ENCODE assay signal across 12 cellular contexts in genomic region chr12:51240971-51241370, GRCh38. TPM values are rescaled to one million over a fixed set of nuclear protein-coding genes. Genes with fewer than 3 reads are reported as not detected.
DNase-seq lines count a peak whose midpoint lies in the region; ATAC-seq and TF ChIP-seq lines count a peak whose summit lies in the region.
"Had no signal": no experiment of that assay in that cellular context is flagged by ENCODE, and none has a peak within 500 bp of the region (broad histone marks: within the 10 kb centered on the region; RNA-seq: fewer than 3 reads in every experiment).

No MANE protein-coding gene starts in this region.

- H3K4me3 Mint-ChIP-seq in activated CD8-positive, alpha-beta memory T cell treated with anti-CD3 and anti-CD28 coated beads, Interleukin-2, amount 10 ng/mL, durations not matched to agents 7 days and 5 days = peak overlapping the region; percentile 91
- H3K4me3 Mint-ChIP-seq in activated CD8-positive, alpha-beta T cell treated with anti-CD3 and anti-CD28 coated beads for 36 hours = peak overlapping the region; percentile 95

- peak overlapping the region in 6 of 8 donors; percentile 26 to 100 (median 79) for H3K27ac ChIP-seq in spleen
- H3K27ac ChIP-seq: pancreas had no signal

- POLR2A ChIA-PET in activated CD8-positive, alpha-beta T cell treated with anti-CD3 and anti-CD28 coated beads for 36 hours (lab: Charles Lee) = interaction anchor here (0.7 to 4.2 kb wide), 6 partner anchors 8 to 216 kb away, joined by 3 to 24 read pairs (median 4); partner anchors contain the start of genes POU6F1 and SLC11A2

- peaks cover 40% of the 10 kb centered on the region for H3K36me3 Mint-ChIP-seq in activated CD8-positive, alpha-beta memory T cell treated with anti-CD3 and anti-CD28 coated beads, Interleukin-2, amount 10 ng/mL, durations not matched to agents 7 days and 5 days
- H3K36me3 Mint-ChIP-seq in activated CD8-positive, alpha-beta T cell treated with anti-CD3 and anti-CD28 coated beads for 36 hours (ENCODE audit: low read depth) = peaks cover 49% of the 10 kb centered on the region

- TF ChIP-seq CTCF in activated CD8-positive, alpha-beta T cell treated with anti-CD3 and anti-CD28 coated beads for 36 hours (IDR thresholded peaks at IDR 0.05) = no peak
- TF ChIP-seq CTCF in fibroblast of mammary gland (conservative IDR thresholded peaks at IDR 0.05; ENCODE audit: control insufficient read depth, insufficient read depth, low read depth, low read length) = no peak
- TF ChIP-seq CTCF in spleen (IDR thresholded peaks at IDR 0.05 in 8 of 11, conservative IDR thresholded peaks at IDR 0.05 in 3 of 11) = no peak

- H3K4me3 ChIP-seq in fibroblast of mammary gland (ENCODE audit: control insufficient read depth, low read depth, low read length) = no peak overlapping the region
- peak overlapping the region in 2 of 8 donors; percentile 60 to 75 for H3K4me3 ChIP-seq in spleen

- no peak for TF ChIP-seq POLR2A in spleen (IDR thresholded peaks at IDR 0.05)

- H3K27me3 ChIP-seq in spleen (replicated peaks in 1 of 7) = no peaks in the 10 kb centered on the region
- H3K27me3 ChIP-seq: pancreas, vagina had no signal

- H3K9me3 Mint-ChIP-seq in activated CD8-positive, alpha-beta memory T cell treated with anti-CD3 and anti-CD28 coated beads, Interleukin-2, amount 10 ng/mL, durations not matched to agents 7 days and 5 days (ENCODE audit: low read depth) = no peaks in the 10 kb centered on the region
- H3K9me3 Mint-ChIP-seq in activated CD8-positive, alpha-beta T cell treated with anti-CD3 and anti-CD28 coated beads for 36 hours = no peaks in the 10 kb centered on the region

- H3K4me1 Mint-ChIP-seq in activated CD8-positive, alpha-beta memory T cell treated with anti-CD3 and anti-CD28 coated beads, Interleukin-2, amount 10 ng/mL, durations not matched to agents 7 days and 5 days = peaks cover 43% of the 10 kb centered on the region
- H3K4me1 Mint-ChIP-seq in activated CD8-positive, alpha-beta T cell treated with anti-CD3 and anti-CD28 coated beads for 36 hours (ENCODE audit: low read depth) = peaks cover 41% of the 10 kb centered on the region

- peaks cover 37 to 82% (median 65%) of the 10 kb centered on the region in 6 donors for H3K4me1 ChIP-seq in spleen

- intact Hi-C loops in activated CD8-positive, alpha-beta T cell treated with anti-CD3 and anti-CD28 coated beads for 36 hours (cut with micrococcal nuclease) = loop anchor here (5.0 kb wide), 1 partner anchor 149 kb away; no protein-coding TSS in a partner anchor
- intact Hi-C loops in spleen (cut with DNase I; ENCODE audit: low total_unique reads) = no loop called here

- ATAC-seq in activated CD8-positive, alpha-beta memory T cell treated with anti-CD3 and anti-CD28 coated beads, Interleukin-2, amount 10 ng/mL, durations not matched to agents 7 days and 5 days = no peak
- ATAC-seq in activated CD8-positive, alpha-beta T cell treated with anti-CD3 and anti-CD28 coated beads for 36 hours = no peak
- ATAC-seq in HG03097 (IDR thresholded peaks at IDR 0.05; ENCODE audit: low FRiP score, unreplicated experiment) = no peak
- ATAC-seq in HG02623 (IDR thresholded peaks at IDR 0.05; ENCODE audit: unreplicated experiment) = no peak
- ATAC-seq in GM21717 (IDR thresholded peaks at IDR 0.05; ENCODE audit: unreplicated experiment) = no peak
- ATAC-seq: K562, pancreas had no signal

- no peaks in the 10 kb centered on the region for H3K27me3 Mint-ChIP-seq in activated CD8-positive, alpha-beta memory T cell treated with anti-CD3 and anti-CD28 coated beads, Interleukin-2, amount 10 ng/mL, durations not matched to agents 7 days and 5 days
- no peaks in the 10 kb centered on the region for H3K27me3 Mint-ChIP-seq in activated CD8-positive, alpha-beta T cell treated with anti-CD3 and anti-CD28 coated beads for 36 hours

- 75 to 89% (median 80%) methylated on average over 2 of the region's 2 CpGs for WGBS in spleen, 5 donors

- no peak for DNase-seq in activated CD8-positive, alpha-beta memory T cell treated with anti-CD3 and anti-CD28 coated beads, Interleukin-2, amount 10 ng/mL, durations not matched to agents 7 days and 5 days
- no peak for DNase-seq in activated CD8-positive, alpha-beta memory T cell treated with anti-CD3 and anti-CD28 coated beads, Interleukin-2, amount 50 U/mL, for 4 hours
- DNase-seq in activated CD8-positive, alpha-beta T cell treated with anti-CD3 and anti-CD28 coated beads for 36 hours = no peak
- DNase-seq in fibroblast of mammary gland (ENCODE audit: low read depth) = peak; percentile 45
- DNase-seq in spleen = no peak
- DNase-seq: pancreas, SHP77 treated with DMSO at 0.1 percent for 48 hours had no signal

- peaks cover 3 to 63% (median 54%) of the 10 kb centered on the region in 6 donors for H3K36me3 ChIP-seq in spleen

- H3K27ac Mint-ChIP-seq in activated CD8-positive, alpha-beta memory T cell treated with anti-CD3 and anti-CD28 coated beads, Interleukin-2, amount 10 ng/mL, durations not matched to agents 7 days and 5 days = peak overlapping the region; percentile 37
- H3K27ac Mint-ChIP-seq in activated CD8-positive, alpha-beta T cell treated with anti-CD3 and anti-CD28 coated beads for 36 hours = peak overlapping the region; percentile 48

- H3K9me3 ChIP-seq in spleen = no peaks in the 10 kb centered on the region
- H3K9me3 ChIP-seq: pancreas, vagina had no signal

- CTCF ChIA-PET in activated CD8-positive, alpha-beta memory T cell treated with anti-CD3 and anti-CD28 coated beads, Interleukin-2, amount 10 ng/mL, durations not matched to agents 7 days and 5 days (lab: Charles Lee) = interaction anchor here (1.0 to 3.8 kb wide), 3 partner anchors 12 to 100 kb away, joined by 3 to 11 read pairs (median 6); no protein-coding TSS in a partner anchor
- CTCF ChIA-PET in activated CD8-positive, alpha-beta T cell treated with anti-CD3 and anti-CD28 coated beads for 36 hours (lab: Charles Lee) = interaction anchor here (0.9 to 1.9 kb wide), 7 partner anchors 8 to 159 kb away, joined by 3 to 15 read pairs (median 4); no protein-coding TSS in a partner anchor

RNA-seq across cellular contexts. Expression of gene DAZAP2, which starts 2.3 kb away (rescaled TPM):
- total RNA-seq in activated CD8-positive, alpha-beta memory T cell treated with anti-CD3 and anti-CD28 coated beads, Interleukin-2, amount 10 ng/mL, durations not matched to agents 7 days and 5 days = 100 to 1,000 TPM; 174 to 181 TPM
- 10 to 100 TPM; 91.7 to 98.3 TPM for total RNA-seq in activated CD8-positive, alpha-beta T cell treated with anti-CD3 and anti-CD28 coated beads for 36 hours
- total RNA-seq in spleen = 100 to 1,000 TPM; 237 to 493 (median 306) TPM
- polyA plus RNA-seq in spleen = 100 to 1,000 TPM; 181 to 329 (median 237) TPM

RNA-seq across cellular contexts. Expression of gene POU6F1, which starts 23.1 kb away (rescaled TPM):
- total RNA-seq in activated CD8-positive, alpha-beta memory T cell treated with anti-CD3 and anti-CD28 coated beads, Interleukin-2, amount 10 ng/mL, durations not matched to agents 7 days and 5 days = 1 to 10 TPM; 3.6 to 5.4 TPM
- total RNA-seq in activated CD8-positive, alpha-beta T cell treated with anti-CD3 and anti-CD28 coated beads for 36 hours = 1 to 10 TPM; 5.8 to 7.3 TPM
- 10 to 100 TPM; 17.1 to 27.1 (median 20.5) TPM for total RNA-seq in spleen
- polyA plus RNA-seq in spleen = 10 to 100 TPM in 2 of 3 donors, 1 to 10 TPM in 1; 3.9 to 14.7 (median 10.0) TPM

RNA-seq across cellular contexts. Expression of gene SMAGP, which starts 29.2 kb away (rescaled TPM):
- total RNA-seq in activated CD8-positive, alpha-beta memory T cell treated with anti-CD3 and anti-CD28 coated beads, Interleukin-2, amount 10 ng/mL, durations not matched to agents 7 days and 5 days = 1 to 10 TPM; 1.4 to 3.4 TPM
- 1 to 10 TPM in 1 of 2 experiments, under 1 TPM in 1; 0.96 to 1.4 TPM for total RNA-seq in activated CD8-positive, alpha-beta T cell treated with anti-CD3 and anti-CD28 coated beads for 36 hours
- 10 to 100 TPM in 5 of 7 donors, 1 to 10 TPM in 2; 8.6 to 18.1 (median 13.4) TPM for total RNA-seq in spleen
- polyA plus RNA-seq in spleen = 10 to 100 TPM in 1 of 3 donors, 1 to 10 TPM in 2; 8.2 to 10.8 (median 9.5) TPM
